In genomic region chr1:39228263-39228662, GRCh38 we compare ENCODE assay signal across 11 cellular contexts. TPM values are rescaled to one million over a fixed set of nuclear protein-coding genes. Genes with fewer than 3 reads are reported as not detected.
DNase-seq lines count a peak whose midpoint lies in the region; ATAC-seq and TF ChIP-seq lines count a peak whose summit lies in the region.
"Had no signal": no experiment of that assay in that cellular context is flagged by ENCODE, and none has a peak within 500 bp of the region (broad histone marks: within the 10 kb centered on the region; RNA-seq: fewer than 3 reads in every experiment).

No MANE protein-coding gene starts in this region.

- H3K36me3 ChIP-seq in Karpas-422 (ENCODE audit: insufficient read depth, low read length): no peaks in the 10 kb centered on the region

- H3K9me2 ChIP-seq in Karpas-422 (replicated peaks; ENCODE audit: insufficient read depth, low read length): no peaks in the 10 kb centered on the region

- H3K4me1 ChIP-seq in Karpas-422 (ENCODE audit: low read length): no peaks in the 10 kb centered on the region

- H3K36me3 Mint-ChIP-seq in natural killer cell (no peaks in the 10 kb centered on the region), activated B cell treated with CpG ODN at 0.5 μM for 24 hours (ENCODE audit: low read depth) (peaks cover 33% of the 10 kb centered on the region), naive B cell (peaks cover 12 to 19% of the 10 kb centered on the region in 2 donors)
- H3K36me3 Mint-ChIP-seq in natural killer cell treated with Interleukin-12 subunit alpha and Interleukin-12 subunit beta and Interleukin-15 and Interleukin-18, amount 100 ng/mL, for 72 hours: peaks cover 13% of the 10 kb centered on the region
- peaks cover 55% of the 10 kb centered on the region for H3K36me3 Mint-ChIP-seq in activated T-helper 2 cell treated with anti-CD3 and anti-CD28 coated beads, Interferon-gamma antibody, Interleukin-2, Interleukin-4, amounts not matched to agents 10 μg/mL and 5 μg/mL and 100 μg/mL, durations not matched to agents 14 hours and 24 hours and 36 hours (ENCODE audit: low read depth)

- H3K4me3 ChIP-seq in Karpas-422 (ENCODE audit: low read length): no peak overlapping the region

- ATAC-seq in natural killer cell: no peak
- ATAC-seq in natural killer cell treated with Interleukin-12 subunit alpha and Interleukin-12 subunit beta and Interleukin-15 and Interleukin-18, amount 100 ng/mL, for 72 hours: no peak
- no peak for ATAC-seq in activated B cell treated with CpG ODN at 0.5 μM for 24 hours (ENCODE audit: low read depth)
- ATAC-seq in naive B cell (ENCODE audit: low read depth in 2 of 2): no peak
- ATAC-seq in HG02678 (IDR thresholded peaks at IDR 0.05; ENCODE audit: unreplicated experiment): no peak

- no peaks in the 10 kb centered on the region for H3K9me3 Mint-ChIP-seq in natural killer cell
- no peaks in the 10 kb centered on the region for H3K9me3 Mint-ChIP-seq in natural killer cell treated with Interleukin-12 subunit alpha and Interleukin-12 subunit beta and Interleukin-15 and Interleukin-18, amount 100 ng/mL, for 72 hours
- H3K9me3 Mint-ChIP-seq in activated B cell treated with CpG ODN at 0.5 μM for 24 hours: no peaks in the 10 kb centered on the region
- no peaks in the 10 kb centered on the region for H3K9me3 Mint-ChIP-seq in naive B cell
- H3K9me3 Mint-ChIP-seq in activated T-helper 2 cell treated with anti-CD3 and anti-CD28 coated beads, Interferon-gamma antibody, Interleukin-2, Interleukin-4, amounts not matched to agents 10 μg/mL and 5 μg/mL and 100 μg/mL, durations not matched to agents 14 hours and 24 hours and 36 hours: no peaks in the 10 kb centered on the region

- no peak for TF ChIP-seq CTCF in natural killer cell (IDR thresholded peaks at IDR 0.05)
- TF ChIP-seq CTCF in activated B cell treated with CpG ODN at 0.5 μM for 24 hours (IDR thresholded peaks at IDR 0.05): no peak

- H3K27me3 Mint-ChIP-seq in natural killer cell (ENCODE audit: low read depth in 2 of 2) (no peaks in the 10 kb centered on the region), activated B cell treated with CpG ODN at 0.5 μM for 24 hours (no peaks in the 10 kb centered on the region), naive B cell (no peaks in the 10 kb centered on the region)
- no peaks in the 10 kb centered on the region for H3K27me3 Mint-ChIP-seq in natural killer cell treated with Interleukin-12 subunit alpha and Interleukin-12 subunit beta and Interleukin-15 and Interleukin-18, amount 100 ng/mL, for 72 hours
- no peaks in the 10 kb centered on the region for H3K27me3 Mint-ChIP-seq in activated T-helper 2 cell treated with anti-CD3 and anti-CD28 coated beads, Interferon-gamma antibody, Interleukin-2, Interleukin-4, amounts not matched to agents 10 μg/mL and 5 μg/mL and 100 μg/mL, durations not matched to agents 14 hours and 24 hours and 36 hours (ENCODE audit: low read depth)

- no peak overlapping the region for H3K9ac ChIP-seq in Karpas-422 (ENCODE audit: low read length)

- H3K27ac ChIP-seq in Karpas-422 (ENCODE audit: low read length): no peak overlapping the region

- no peak overlapping the region for H2AFZ ChIP-seq in Karpas-422 (ENCODE audit: low read length)

- no peaks in the 10 kb centered on the region for H4K20me1 ChIP-seq in Karpas-422 (ENCODE audit: insufficient read depth, low read depth, low read length)

- intact Hi-C loops in natural killer cell (cut with micrococcal nuclease) (loop anchor here (5.0 kb wide), 1 partner anchor 36 kb away; no protein-coding TSS in a partner anchor), activated B cell treated with CpG ODN at 0.5 μM for 24 hours (cut with micrococcal nuclease) (loop anchor here (2.0 kb wide), 1 partner anchor 17 kb away; no protein-coding TSS in a partner anchor)
- intact Hi-C loops in activated T-helper 2 cell treated with anti-CD3 and anti-CD28 coated beads, Interferon-gamma antibody, Interleukin-2, Interleukin-4, amounts not matched to agents 10 μg/mL and 5 μg/mL and 100 μg/mL, durations not matched to agents 14 hours and 24 hours and 36 hours (cut with micrococcal nuclease): no loop called here

- POLR2A ChIA-PET in activated B cell treated with CpG ODN at 0.5 μM for 24 hours (lab: Charles Lee): interaction anchor here (1.0 kb wide), 1 partner anchor 9 kb away, joined by 3 read pairs; no protein-coding TSS in a partner anchor

- H3K9me3 ChIP-seq in Karpas-422 (ENCODE audit: low read length): no peaks in the 10 kb centered on the region

- H3K79me2 ChIP-seq in Karpas-422 (ENCODE audit: low read length): no peaks in the 10 kb centered on the region

- CTCF ChIA-PET in activated B cell treated with CpG ODN at 0.5 μM for 24 hours (lab: Charles Lee): interaction anchor here (1.3 kb wide), 1 partner anchor 30 kb away, joined by 3 read pairs; no protein-coding TSS in a partner anchor

- H3K27me3 ChIP-seq in Karpas-422 (ENCODE audit: low read length): no peaks in the 10 kb centered on the region

- no peak overlapping the region for H3K4me3 Mint-ChIP-seq in natural killer cell
- no peak overlapping the region for H3K4me3 Mint-ChIP-seq in natural killer cell treated with Interleukin-12 subunit alpha and Interleukin-12 subunit beta and Interleukin-15 and Interleukin-18, amount 100 ng/mL, for 72 hours
- H3K4me3 Mint-ChIP-seq in activated B cell treated with CpG ODN at 0.5 μM for 24 hours: no peak overlapping the region
- no peak overlapping the region for H3K4me3 Mint-ChIP-seq in naive B cell
- H3K4me3 Mint-ChIP-seq in activated T-helper 2 cell treated with anti-CD3 and anti-CD28 coated beads, Interferon-gamma antibody, Interleukin-2, Interleukin-4, amounts not matched to agents 10 μg/mL and 5 μg/mL and 100 μg/mL, durations not matched to agents 14 hours and 24 hours and 36 hours (ENCODE audit: low read depth): no peak overlapping the region

- no peak overlapping the region for H3K4me2 ChIP-seq in Karpas-422 (ENCODE audit: low read depth, low read length, poor library complexity, severe bottlenecking)

- H3K4me1 Mint-ChIP-seq in natural killer cell (peaks cover 65 to 67% of the 10 kb centered on the region in 2 donors), activated B cell treated with CpG ODN at 0.5 μM for 24 hours (peaks cover 53% of the 10 kb centered on the region), naive B cell (peaks cover 38 to 71% (median 67%) of the 10 kb centered on the region in 3 donors)
- peaks cover 50 to 59% of the 10 kb centered on the region in 2 donors for H3K4me1 Mint-ChIP-seq in natural killer cell treated with Interleukin-12 subunit alpha and Interleukin-12 subunit beta and Interleukin-15 and Interleukin-18, amount 100 ng/mL, for 72 hours (ENCODE audit: low read depth in 2 of 2)
- peaks cover 46% of the 10 kb centered on the region for H3K4me1 Mint-ChIP-seq in activated T-helper 2 cell treated with anti-CD3 and anti-CD28 coated beads, Interferon-gamma antibody, Interleukin-2, Interleukin-4, amounts not matched to agents 10 μg/mL and 5 μg/mL and 100 μg/mL, durations not matched to agents 14 hours and 24 hours and 36 hours (ENCODE audit: low read depth)

- peak overlapping the region; percentile 77 to 88 for H3K27ac Mint-ChIP-seq in natural killer cell
- H3K27ac Mint-ChIP-seq in natural killer cell treated with Interleukin-12 subunit alpha and Interleukin-12 subunit beta and Interleukin-15 and Interleukin-18, amount 100 ng/mL, for 72 hours: peak overlapping the region in 1 of 2 donors; percentile 40
- H3K27ac Mint-ChIP-seq in activated B cell treated with CpG ODN at 0.5 μM for 24 hours: peak overlapping the region; percentile 5
- peak overlapping the region in 5 of 6 donors; percentile 25 to 91 (median 58) for H3K27ac Mint-ChIP-seq in naive B cell
- H3K27ac Mint-ChIP-seq in activated T-helper 2 cell treated with anti-CD3 and anti-CD28 coated beads, Interferon-gamma antibody, Interleukin-2, Interleukin-4, amounts not matched to agents 10 μg/mL and 5 μg/mL and 100 μg/mL, durations not matched to agents 14 hours and 24 hours and 36 hours: no peak overlapping the region

- DNase-seq in natural killer cell (no peak), activated B cell treated with CpG ODN at 0.5 μM for 24 hours (no peak), naive B cell (no peak), Karpas-422 (no peak)
- no peak for DNase-seq in natural killer cell treated with Interleukin-12 subunit alpha and Interleukin-12 subunit beta and Interleukin-15 and Interleukin-18, amount 100 ng/mL, for 72 hours (ENCODE audit: low spot score)
- DNase-seq in activated T-helper 2 cell treated with anti-CD3 and anti-CD28 coated beads, Interferon-gamma antibody, Interleukin-2, Interleukin-4, amounts not matched to agents 10 μg/mL and 5 μg/mL and 100 μg/mL, durations not matched to agents 14 hours and 24 hours and 36 hours (ENCODE audit: low spot score): no peak
- DNase-seq: NCI-H1694 treated with DMSO at 0.1 percent for 48 hours, NCI-H510A, NCI-H82, SHP77 had no signal

RNA-seq across cellular contexts. Expression of gene MACF1, which starts 23.8 kb away (rescaled TPM):
- total RNA-seq in natural killer cell (100 to 1,000 TPM; 752 to 811 (median 752) TPM), activated B cell treated with CpG ODN at 0.5 μM for 24 hours (235 and 286 TPM in 2 replicates)
- 100 to 1,000 TPM; 370 to 514 TPM for total RNA-seq in natural killer cell treated with Interleukin-12 subunit alpha and Interleukin-12 subunit beta and Interleukin-15 and Interleukin-18, amount 100 ng/mL, for 72 hours
- 10 to 100 TPM in 5 of 6 donors, 1 to 10 TPM in 1; 9.1 to 96.3 (median 29.5) TPM for polyA plus RNA-seq in naive B cell (ENCODE audit: low read depth in 6 of 6)
- total RNA-seq in activated T-helper 2 cell treated with anti-CD3 and anti-CD28 coated beads, Interferon-gamma antibody, Interleukin-2, Interleukin-4, amounts not matched to agents 10 μg/mL and 5 μg/mL and 100 μg/mL, durations not matched to agents 14 hours and 24 hours and 36 hours: 210 and 212 TPM in 2 replicates
- total RNA-seq in Karpas-422 (2014; rRNA removed; shearing (Covaris generic); ENCODE audit: low replicate concordance): 4.9 and 6.2 TPM in 2 replicates

Comparison
In these comparisons a context has a peak if more than half of its experiments do, and no peak if none do; other contexts are left out.
1. RNA of gene MACF1, which starts 23.8 kb away (total RNA-seq): 752 to 811 TPM in natural killer cell, 370 to 514 TPM in natural killer cell treated with Interleukin-12 subunit alpha and Interleukin-12 subunit beta and Interleukin-15 and Interleukin-18, amount 100 ng/mL, for 72 hours, 235 to 286 TPM in activated B cell treated with CpG ODN at 0.5 μM for 24 hours and 210 to 212 TPM in activated T-helper 2 cell treated with anti-CD3 and anti-CD28 coated beads, Interferon-gamma antibody, Interleukin-2, Interleukin-4, amounts not matched to agents 10 μg/mL and 5 μg/mL and 100 μg/mL, durations not matched to agents 14 hours and 24 hours and 36 hours; 4.9 to 6.2 TPM in Karpas-422; every median in the first group is over 10 times any median in the second.